ENCODE assay signal across 26 cellular contexts in the genomic region with DNA sequence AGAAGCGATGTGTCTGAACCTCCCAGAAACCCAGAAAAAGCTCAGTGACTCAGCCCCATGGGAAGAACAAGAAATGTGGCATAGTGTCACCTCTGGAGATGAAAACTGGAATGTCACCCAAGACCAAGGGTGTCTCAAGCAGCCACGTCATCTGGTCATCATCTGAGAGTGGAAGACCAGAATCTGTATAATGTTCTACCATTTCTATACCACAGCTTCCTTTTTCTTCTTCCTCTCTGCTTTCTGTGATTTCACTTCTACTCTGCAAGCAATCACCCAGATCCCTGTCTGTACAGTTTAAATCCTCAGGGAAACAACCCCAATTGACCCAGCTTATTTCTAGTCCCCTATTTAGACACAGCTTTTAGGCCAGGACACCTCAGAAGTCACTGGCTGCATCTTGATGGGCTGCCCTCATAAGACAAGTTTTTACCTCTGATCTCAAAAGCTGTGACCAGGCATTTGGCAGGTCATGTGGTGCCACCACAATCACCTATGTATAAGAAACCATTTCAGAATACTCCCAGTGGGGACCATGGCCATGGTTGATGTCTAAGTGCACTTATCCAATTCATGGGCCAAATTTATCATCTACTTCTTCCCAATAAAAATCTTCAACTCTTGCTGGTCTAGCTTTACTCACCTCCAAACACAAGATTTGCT.
A peak's percentile ranks its signal among the peaks of the same experiment; 100 is the strongest.
DNase-seq lines count a peak whose midpoint lies in the region; ATAC-seq lines count a peak whose summit lies in the region.
"Had no signal": no experiment of that assay in that cellular context is flagged by ENCODE, and none has a peak within 500 bp of the region (broad histone marks: within the 10 kb centered on the region; RNA-seq: fewer than 3 reads in every experiment).

No MANE protein-coding gene starts in this region.

- no peak overlapping the region for H3K4me3 Mint-ChIP-seq in stimulated activated memory B cell treated with anti-CD40 and anti-IgM and Interleukin-4, amounts not matched to agents 10 μg/mL and 1 μg/mL and 100 μg/mL, for 72 hours
- H3K4me3 Mint-ChIP-seq: activated naive CD8-positive, alpha-beta T cell treated with anti-CD3 and anti-CD28 coated beads, Interleukin-2, amount 10 ng/mL, durations not matched to agents 7 days and 5 days; activated T-helper 1 cell treated with anti-CD3 and anti-CD28 coated beads, Interleukin-12 subunit alpha, Interleukin-12 subunit beta, Interleukin-2, Interleukin-4 antibody, amounts not matched to agents 30 ng/mL and 10 ng/mL and 1 ng/mL, durations not matched to agents 14 hours and 24 hours and 36 hours; dendritic cell treated with granulocyte-macrophage colony-stimulating factor and Interleukin-4, amounts not matched to agents 40 ng/mL and 50 ng/mL, for 4 days; nephron progenitor cell had no signal

- peak; percentile 86 for ATAC-seq in GM18907 (IDR thresholded peaks at IDR 0.05; ENCODE audit: unreplicated experiment)
- ATAC-seq in GM21447 (IDR thresholded peaks at IDR 0.05; ENCODE audit: unreplicated experiment) = peak; percentile 76
- peak; percentile 76 for ATAC-seq in HG03175 (IDR thresholded peaks at IDR 0.05; ENCODE audit: unreplicated experiment)
- peak; percentile 72 for ATAC-seq in stimulated activated memory B cell treated with anti-CD40 and anti-IgM and Interleukin-4, amounts not matched to agents 10 μg/mL and 1 μg/mL and 100 μg/mL, for 72 hours
- ATAC-seq in stimulated activated naive CD8-positive, alpha-beta T cell treated with anti-CD3 and anti-CD28 coated beads, Interleukin-15, Interleukin-2, amounts not matched to agents 100 U/mL and 50 U/mL, for 24 hours = no peak
- ATAC-seq in HG02763 (IDR thresholded peaks at IDR 0.05; ENCODE audit: unreplicated experiment) = no peak
- ATAC-seq: HCT116, left lung had no signal

- no peak for DNase-seq in stimulated activated naive CD8-positive, alpha-beta T cell treated with anti-CD3 and anti-CD28 coated beads, Interleukin-15, Interleukin-2, amounts not matched to agents 100 U/mL and 50 U/mL, for 24 hours
- no peak for DNase-seq in head of caudate nucleus
- DNase-seq: activated CD4-positive, CD25-positive, alpha-beta regulatory T cell; activated naive CD8-positive, alpha-beta T cell treated with anti-CD3 and anti-CD28 coated beads, Interleukin-2, amount 10 ng/mL, durations not matched to agents 7 days and 5 days; AML-193; Calu3; erythroblast; KBM-7; left lung; midbrain; NCI-H1092 treated with DMSO at 0.1 percent for 48 hours; NCI-H2107; NCI-H526; nephron progenitor cell; OCI-M1; posterior cingulate gyrus; stimulated activated CD4-positive, alpha-beta T cell treated with anti-CD3 and anti-CD28 coated beads, Interleukin-2, amount 100 ng/mL, for 48 hours; substantia nigra had no signal

- peaks cover 20% of the 10 kb centered on the region for H3K27me3 Mint-ChIP-seq in stimulated activated memory B cell treated with anti-CD40 and anti-IgM and Interleukin-4, amounts not matched to agents 10 μg/mL and 1 μg/mL and 100 μg/mL, for 72 hours

- peaks cover 3% of the 10 kb centered on the region for H3K9me3 Mint-ChIP-seq in stimulated activated memory B cell treated with anti-CD40 and anti-IgM and Interleukin-4, amounts not matched to agents 10 μg/mL and 1 μg/mL and 100 μg/mL, for 72 hours
- H3K9me3 Mint-ChIP-seq: activated naive CD8-positive, alpha-beta T cell treated with anti-CD3 and anti-CD28 coated beads, Interleukin-2, amount 10 ng/mL, durations not matched to agents 7 days and 5 days; activated T-helper 1 cell treated with anti-CD3 and anti-CD28 coated beads, Interleukin-12 subunit alpha, Interleukin-12 subunit beta, Interleukin-2, Interleukin-4 antibody, amounts not matched to agents 30 ng/mL and 10 ng/mL and 1 ng/mL, durations not matched to agents 14 hours and 24 hours and 36 hours; dendritic cell treated with granulocyte-macrophage colony-stimulating factor and Interleukin-4, amounts not matched to agents 40 ng/mL and 50 ng/mL, for 4 days; nephron progenitor cell had no signal

- peaks cover 7% of the 10 kb centered on the region for H3K4me1 Mint-ChIP-seq in stimulated activated memory B cell treated with anti-CD40 and anti-IgM and Interleukin-4, amounts not matched to agents 10 μg/mL and 1 μg/mL and 100 μg/mL, for 72 hours
- H3K4me1 Mint-ChIP-seq: activated naive CD8-positive, alpha-beta T cell treated with anti-CD3 and anti-CD28 coated beads, Interleukin-2, amount 10 ng/mL, durations not matched to agents 7 days and 5 days; nephron progenitor cell had no signal

- intact Hi-C loops in head of caudate nucleus (cut with DNase I) = no loop called here

- no peaks in the 10 kb centered on the region for H3K36me3 Mint-ChIP-seq in stimulated activated memory B cell treated with anti-CD40 and anti-IgM and Interleukin-4, amounts not matched to agents 10 μg/mL and 1 μg/mL and 100 μg/mL, for 72 hours
- H3K36me3 Mint-ChIP-seq: activated naive CD8-positive, alpha-beta T cell treated with anti-CD3 and anti-CD28 coated beads, Interleukin-2, amount 10 ng/mL, durations not matched to agents 7 days and 5 days had no signal

- H3K27ac Mint-ChIP-seq in stimulated activated memory B cell treated with anti-CD40 and anti-IgM and Interleukin-4, amounts not matched to agents 10 μg/mL and 1 μg/mL and 100 μg/mL, for 72 hours = no peak overlapping the region
- H3K27ac Mint-ChIP-seq: activated naive CD8-positive, alpha-beta T cell treated with anti-CD3 and anti-CD28 coated beads, Interleukin-2, amount 10 ng/mL, durations not matched to agents 7 days and 5 days; activated T-helper 1 cell treated with anti-CD3 and anti-CD28 coated beads, Interleukin-12 subunit alpha, Interleukin-12 subunit beta, Interleukin-2, Interleukin-4 antibody, amounts not matched to agents 30 ng/mL and 10 ng/mL and 1 ng/mL, durations not matched to agents 14 hours and 24 hours and 36 hours; dendritic cell treated with granulocyte-macrophage colony-stimulating factor and Interleukin-4, amounts not matched to agents 40 ng/mL and 50 ng/mL, for 4 days; nephron progenitor cell had no signal

Comparison
In these comparisons a context has a peak if more than half of its experiments do, and no peak if none do; other contexts are left out.
1. ATAC-seq: peak in GM18907 (single experiment), GM21447 (single experiment), HG03175 (single experiment) and stimulated activated memory B cell treated with anti-CD40 and anti-IgM and Interleukin-4, amounts not matched to agents 10 μg/mL and 1 μg/mL and 100 μg/mL, for 72 hours (single experiment); none in stimulated activated naive CD8-positive, alpha-beta T cell treated with anti-CD3 and anti-CD28 coated beads, Interleukin-15, Interleukin-2, amounts not matched to agents 100 U/mL and 50 U/mL, for 24 hours (single experiment) and HG02763 (single experiment).